Comparison of ENCODE assay signal across 8 cellular contexts in genomic region chr9:5630038-5630507, GRCh38. TPM values are rescaled to one million over a fixed set of nuclear protein-coding genes. Genes with fewer than 3 reads are reported as not detected.
DNase-seq lines count a peak whose midpoint lies in the region; ATAC-seq, FAIRE-seq and TF ChIP-seq lines count a peak whose summit lies in the region.

No MANE protein-coding gene starts in this region.

- CTCF ChIA-PET in GM10248 (lab: Yijun Ruan, JAX), result no interaction called here

- H3K27me3 ChIP-seq in SJSA1 (replicated peaks) (no peaks in the 10 kb centered on the region), ectodermal cell (ENCODE audit: control insufficient read depth, insufficient read depth, low read length, poor library complexity, severe bottlenecking) (no peaks in the 10 kb centered on the region), muscle layer of duodenum (ENCODE audit: low read depth, low read length) (no peaks in the 10 kb centered on the region)

- H3K27ac ChIP-seq in SJSA1 (peak overlapping the region; percentile 85), ectodermal cell (ENCODE audit: insufficient read depth, low read depth, low read length, poor library complexity, severe bottlenecking) (no peak overlapping the region), muscle layer of duodenum (ENCODE audit: low read length) (peak overlapping the region; percentile 96)

- POLR2A ChIA-PET in GM10248 (lab: Yijun Ruan, JAX), result no interaction called here

- H3K4me3 ChIP-seq in AG09309 (ENCODE audit: control insufficient read depth, low read depth, low read length) (peak overlapping the region; percentile 91), SJSA1 (peak overlapping the region; percentile 90), ectodermal cell (ENCODE audit: insufficient read depth, low read depth, low read length) (peak overlapping the region; percentile 95), muscle layer of duodenum (ENCODE audit: low read depth in 1 of 2, low read length in 2 of 2) (peak overlapping the region; percentile 90 to 98)

- 1 to 3% methylated on average over 7 of the region's 7 CpGs for WGBS in ectodermal cell, 2 experiments

- TF ChIP-seq CTCF in AG09309 (IDR thresholded peaks at IDR 0.05; ENCODE audit: control insufficient read depth, insufficient read depth, low read depth, low read length, missing control alignments), result no peak
- TF ChIP-seq CTCF in GM10248 (IDR thresholded peaks at IDR 0.05; ENCODE audit: control extremely low read depth, extremely low read depth, low read depth, missing control alignments), result no peak

- ATAC-seq in HG03469 (IDR thresholded peaks at IDR 0.05; ENCODE audit: unreplicated experiment) (no peak), HG02981 (IDR thresholded peaks at IDR 0.05; ENCODE audit: unreplicated experiment) (no peak)

- H3K9me3 ChIP-seq in SJSA1 (replicated peaks), result peaks cover under 1% of the 10 kb centered on the region; the same call in 1 of the 2 replicates
- no peaks in the 10 kb centered on the region for H3K9me3 ChIP-seq in ectodermal cell (ENCODE audit: control insufficient read depth, low read length)
- peaks cover under 1 to 3% of the 10 kb centered on the region in 2 donors for H3K9me3 ChIP-seq in muscle layer of duodenum (ENCODE audit: control insufficient read depth in 1 of 2, low read length in 2 of 2)

- H3K36me3 ChIP-seq in SJSA1 (peaks cover 12% of the 10 kb centered on the region), ectodermal cell (ENCODE audit: control insufficient read depth, insufficient read depth, low read length) (no peaks in the 10 kb centered on the region), muscle layer of duodenum (ENCODE audit: control insufficient read depth in 1 of 2, insufficient read depth in 2 of 2, low read length in 2 of 2) (no peaks in the 10 kb centered on the region)

- peak; percentile 71 for FAIRE-seq in GM19239 (lab: Jason Lieb, UNC)

- no peak for DNase-seq in AG09309 (ENCODE audit: low read depth)
- DNase-seq in GM19239 (ENCODE audit: insufficient read length, low spot score), result no peak
- peak in 1 of 2 experiments; percentile 42 for DNase-seq in SJSA1 (ENCODE audit: low read depth in 1 of 2, low spot score in 2 of 2)
- no peak for DNase-seq in GM10248 (ENCODE audit: extremely low spot score)

- peaks cover 41% of the 10 kb centered on the region for H3K4me1 ChIP-seq in SJSA1 (replicated peaks)
- peaks cover 10% of the 10 kb centered on the region for H3K4me1 ChIP-seq in ectodermal cell (ENCODE audit: control insufficient read depth, insufficient read depth, low read length)
- peaks cover 24 to 29% of the 10 kb centered on the region in 2 donors for H3K4me1 ChIP-seq in muscle layer of duodenum (ENCODE audit: control insufficient read depth in 1 of 2, insufficient read depth in 2 of 2, low read length in 2 of 2)

RNA-seq across cellular contexts. Expression of gene RIC1, which starts 1.2 kb away (rescaled TPM):
- total RNA-seq in SJSA1 (2014; rRNA removed; shearing (Covaris generic)), result 25.3 and 35.0 TPM in 2 replicates
- 18.6 TPM for polyA plus RNA-seq in ectodermal cell (2013, experiment 1 of 4)
- 18.7 TPM for polyA plus RNA-seq in ectodermal cell (2013, experiment 2 of 4)
- 13.2 TPM for polyA plus RNA-seq in ectodermal cell (2013, experiment 3 of 4)
- polyA plus RNA-seq in ectodermal cell (2013, experiment 4 of 4), result 15.6 TPM
